1 cellular context compared by ENCODE assay signal in genomic region chr5:35924122-35924949, GRCh38.
TF ChIP-seq lines count a peak whose summit lies in the region.

No MANE protein-coding gene starts in this region.

TF ChIP-seq in IMR-90, 13 proteins besides CTCF, POLR2A, EP300 and RAD21:
- TF ChIP-seq MAZ (IDR thresholded peaks at IDR 0.05; ENCODE audit: borderline replicate concordance, low read depth, low read length) (no peak), CEBPB (IDR thresholded peaks at IDR 0.05; ENCODE audit: low read depth, low read length) (peak; percentile 6; the same call in 1 of the 2 replicates), NFE2L2 (IDR thresholded peaks at IDR 0.05; ENCODE audit: low read depth, low read length) (peak; percentile 73), CHD1 (IDR thresholded peaks at IDR 0.05; ENCODE audit: low read depth, low read length) (no peak), RFX5 (IDR thresholded peaks at IDR 0.05; ENCODE audit: low read depth, low read length) (no peak)
